Comparison of ENCODE assay signal across 17 cellular contexts in genomic region chr4:142077048-142077447, GRCh38.
A peak's percentile ranks its signal among the peaks of the same experiment; 100 is the strongest.
DNase-seq lines count a peak whose midpoint lies in the region; ATAC-seq and TF ChIP-seq lines count a peak whose summit lies in the region.
"Had no signal": no experiment of that assay in that cellular context is flagged by ENCODE, and none has a peak within 500 bp of the region (broad histone marks: within the 10 kb centered on the region; RNA-seq: fewer than 3 reads in every experiment).

No MANE protein-coding gene starts in this region.

- no peak for ATAC-seq in SK-N-SH treated with all-trans-retinoic acid at 6 μM for 48 hours
- ATAC-seq in PC-3 = peak; percentile 77
- ATAC-seq in esophagus mucosa = peak; percentile 88
- ATAC-seq in stimulated activated naive CD8-positive, alpha-beta T cell treated with anti-CD3 and anti-CD28 coated beads, Interleukin-15, amount 100 ng/mL, for 72 hours = no peak
- ATAC-seq: GM23338 had no signal

- BruUV-seq in PC-3 (replicated peaks; lab: Mats Ljungman, UMichigan) = no TSS peak

- H3K9ac ChIP-seq in SK-N-SH (no peak overlapping the region), PC-3 (ENCODE audit: low read length) (no peak overlapping the region)
- H3K9ac ChIP-seq: BLaER1 had no signal

- DNase-seq in SK-N-SH (no peak), PC-3 (no peak)
- DNase-seq in activated naive CD4-positive, alpha-beta T cell treated with Interleukin-2 at 50 U/mL for 16 hours = no peak
- no peak for DNase-seq in stimulated activated naive CD8-positive, alpha-beta T cell treated with anti-CD3 and anti-CD28 coated beads, Interleukin-15, amount 100 ng/mL, for 72 hours
- no peak for DNase-seq in activated CD8-positive, alpha-beta memory T cell treated with anti-CD3 and anti-CD28 coated beads, Interleukin-2, amount 50 U/mL, for 48 hours
- DNase-seq: 8988T; AML-193; CD4-positive, CD25-positive, alpha-beta regulatory T cell; DMS79 treated with DMSO at 0.1 percent for 48 hours; EL; GDM1; H7 had no signal

- CTCF ChIA-PET in SK-N-SH (lab: Yijun Ruan, JAX) = no interaction called here
- CTCF ChIA-PET in PC-3 (lab: Charles Lee) = no interaction called here

- H3K27ac ChIP-seq in SK-N-SH (ENCODE audit: low read depth in 2 of 2, low read length in 1 of 2) = no peak overlapping the region
- no peak overlapping the region for H3K27ac ChIP-seq in PC-3 (ENCODE audit: low read length)
- H3K27ac ChIP-seq: BLaER1 had no signal

- H3K4me1 Mint-ChIP-seq in stimulated activated naive CD8-positive, alpha-beta T cell treated with anti-CD3 and anti-CD28 coated beads, Interleukin-15, amount 100 ng/mL, for 72 hours = no peaks in the 10 kb centered on the region
- H3K4me1 Mint-ChIP-seq: GM23338 had no signal

- no peaks in the 10 kb centered on the region for H3K36me3 ChIP-seq in SK-N-SH (replicated peaks in 1 of 2; ENCODE audit: control insufficient read depth in 1 of 2, insufficient read depth in 2 of 2, low read length in 1 of 2)
- no peaks in the 10 kb centered on the region for H3K36me3 ChIP-seq in PC-3 (ENCODE audit: low read depth, low read length)
- H3K36me3 ChIP-seq: BLaER1 had no signal

- H3K9me3 Mint-ChIP-seq in stimulated activated naive CD8-positive, alpha-beta T cell treated with anti-CD3 and anti-CD28 coated beads, Interleukin-15, amount 100 ng/mL, for 72 hours = no peaks in the 10 kb centered on the region
- H3K9me3 Mint-ChIP-seq: GM23338, IgD-negative memory B cell had no signal

- H3K79me2 ChIP-seq in SK-N-SH (ENCODE audit: insufficient read depth) (no peaks in the 10 kb centered on the region), PC-3 (ENCODE audit: low read length) (no peaks in the 10 kb centered on the region)

- no peak overlapping the region for H3K27ac Mint-ChIP-seq in stimulated activated naive CD8-positive, alpha-beta T cell treated with anti-CD3 and anti-CD28 coated beads, Interleukin-15, amount 100 ng/mL, for 72 hours
- H3K27ac Mint-ChIP-seq: CD4-positive, CD25-positive, alpha-beta regulatory T cell; GM23338; IgD-negative memory B cell had no signal

- H4K20me1 ChIP-seq in SK-N-SH (ENCODE audit: insufficient read depth) = no peaks in the 10 kb centered on the region
- H4K20me1 ChIP-seq in PC-3 (ENCODE audit: low read length) = no peaks in the 10 kb centered on the region
- H4K20me1 ChIP-seq: BLaER1 had no signal

- H3K9me3 ChIP-seq in SK-N-SH (no peaks in the 10 kb centered on the region), PC-3 (ENCODE audit: low read length) (no peaks in the 10 kb centered on the region)
- H3K9me3 ChIP-seq: BLaER1 had no signal

- no peak overlapping the region for H3K4me3 Mint-ChIP-seq in stimulated activated naive CD8-positive, alpha-beta T cell treated with anti-CD3 and anti-CD28 coated beads, Interleukin-15, amount 100 ng/mL, for 72 hours
- H3K4me3 Mint-ChIP-seq: CD4-positive, CD25-positive, alpha-beta regulatory T cell; GM23338; IgD-negative memory B cell had no signal

- no peaks in the 10 kb centered on the region for H3K27me3 ChIP-seq in SK-N-SH (ENCODE audit: insufficient read depth)
- H3K27me3 ChIP-seq in PC-3 (ENCODE audit: low read length) = no peaks in the 10 kb centered on the region
- H3K27me3 ChIP-seq: BLaER1 had no signal

- H3K4me3 ChIP-seq in SK-N-SH (ENCODE audit: low read depth in 2 of 2, low read length in 1 of 2) = no peak overlapping the region
- no peak overlapping the region for H3K4me3 ChIP-seq in PC-3 (ENCODE audit: low read length)
- H3K4me3 ChIP-seq: BLaER1, GM23338 had no signal

- no peaks in the 10 kb centered on the region for H3K27me3 Mint-ChIP-seq in stimulated activated naive CD8-positive, alpha-beta T cell treated with anti-CD3 and anti-CD28 coated beads, Interleukin-15, amount 100 ng/mL, for 72 hours
- H3K27me3 Mint-ChIP-seq: CD4-positive, CD25-positive, alpha-beta regulatory T cell; IgD-negative memory B cell had no signal

- POLR2A ChIA-PET in SK-N-SH (lab: Yijun Ruan, JAX) (no interaction called here), PC-3 (lab: Charles Lee; ENCODE audit: unreplicated experiment) (no interaction called here)

- H3K4me1 ChIP-seq in SK-N-SH (ENCODE audit: control insufficient read depth in 1 of 2, insufficient read depth in 2 of 2, low read depth in 1 of 2, low read length in 1 of 2) (peaks cover 0 to 4% of the 10 kb centered on the region in 2 experiments; a peak in 1 of 4 replicates), PC-3 (ENCODE audit: insufficient read depth, low read length) (0 out of 2 replicates have a peak, but pooled peaks cover 5% of the 10 kb centered on the region)
- H3K4me1 ChIP-seq: BLaER1 had no signal

- H3K4me2 ChIP-seq in SK-N-SH = no peak overlapping the region
- no peak overlapping the region for H3K4me2 ChIP-seq in PC-3 (ENCODE audit: low read length)
- H3K4me2 ChIP-seq: BLaER1, GM23338 had no signal

- no peak for TF ChIP-seq EP300 in SK-N-SH (IDR thresholded peaks at IDR 0.05; ENCODE audit: borderline replicate concordance in 1 of 2, low read depth in 1 of 2, low read length in 1 of 2)

- TF ChIP-seq RAD21 in SK-N-SH (IDR thresholded peaks at IDR 0.05; ENCODE audit: low read length) = no peak

- WGBS in SK-N-SH (ENCODE audit: low lambda C conversion rate) = 42% methylated on average over 2 of the region's 2 CpGs

- H3F3A ChIP-seq in SK-N-SH (replicated peaks; ENCODE audit: insufficient read depth) = no peaks in the 10 kb centered on the region
- no peaks in the 10 kb centered on the region for H3F3A ChIP-seq in PC-3 (ENCODE audit: low read length, unreplicated experiment)

- TF ChIP-seq CTCF in SK-N-SH (IDR thresholded peaks at IDR 0.05) = no peak
- no peak for TF ChIP-seq CTCF in PC-3 (conservative IDR thresholded peaks at IDR 0.05; ENCODE audit: low read depth, low read length)

- H2AFZ ChIP-seq in SK-N-SH (ENCODE audit: low read depth) (no peak overlapping the region), PC-3 (ENCODE audit: low read length) (no peak overlapping the region)
- H2AFZ ChIP-seq: GM23338 had no signal

- H3K9me2 ChIP-seq in SK-N-SH = no peaks in the 10 kb centered on the region
- H3K9me2 ChIP-seq in PC-3 (replicated peaks; ENCODE audit: low read length) = no peaks in the 10 kb centered on the region

- intact Hi-C loops in PC-3 (cut with micrococcal nuclease) = no loop called here

TF ChIP-seq in SK-N-SH treated with all-trans-retinoic acid at 6 μM for 48 hours, 23 proteins besides CTCF, POLR2A, EP300 and RAD21 (continues in another document):
- TF ChIP-seq CREB5 (CRISPR knock-in tag; IDR thresholded peaks at IDR 0.05; ENCODE audit: low read depth) (no peak), ESRRG (CRISPR knock-in tag; IDR thresholded peaks at IDR 0.05) (no peak), ARNTL (CRISPR knock-in tag; IDR thresholded peaks at IDR 0.05; ENCODE audit: borderline replicate concordance, low read depth) (no peak), ZNF565 (CRISPR knock-in tag; conservative IDR thresholded peaks at IDR 0.05; ENCODE audit: low read depth) (no peak), TOX (CRISPR knock-in tag; IDR thresholded peaks at IDR 0.05; ENCODE audit: borderline replicate concordance) (peak; percentile 76), CSDC2 (CRISPR knock-in tag; IDR thresholded peaks at IDR 0.05) (no peak), ZC3H10 (CRISPR knock-in tag; IDR thresholded peaks at IDR 0.05) (peak; percentile 73), ISL1 (CRISPR knock-in tag; IDR thresholded peaks at IDR 0.05) (no peak)

TF ChIP-seq in SK-N-SH, 30 proteins besides CTCF, POLR2A, EP300 and RAD21 (continues in another document):
- no peak for TF ChIP-seq RCOR1 (IDR thresholded peaks at IDR 0.05; ENCODE audit: low read length)
- no peak; the same call in 1 of the 2 replicates for TF ChIP-seq PBX3 (IDR thresholded peaks at IDR 0.05)
- TF ChIP-seq NFIC (IDR thresholded peaks at IDR 0.05; ENCODE audit: borderline replicate concordance) = no peak
- TF ChIP-seq TEAD4 (IDR thresholded peaks at IDR 0.05; ENCODE audit: borderline replicate concordance, insufficient read depth) = no peak
- TF ChIP-seq FOXM1 (IDR thresholded peaks at IDR 0.05; ENCODE audit: low read depth) = no peak
- TF ChIP-seq CHD2 (IDR thresholded peaks at IDR 0.05; ENCODE audit: low read length, partially characterized antibody) = no peak
- TF ChIP-seq NRF1 (IDR thresholded peaks at IDR 0.05; ENCODE audit: low read depth, low read length) = no peak
- TF ChIP-seq REST (IDR thresholded peaks at IDR 0.05; ENCODE audit: low read depth, low read length) = no peak
- no peak for TF ChIP-seq TAF1 (IDR thresholded peaks at IDR 0.05; ENCODE audit: borderline replicate concordance, low read depth, low read length)
- no peak for TF ChIP-seq FOSL2 (IDR thresholded peaks at IDR 0.05; ENCODE audit: borderline replicate concordance, low read depth)
- TF ChIP-seq FOXJ3 (CRISPR knock-in tag; IDR thresholded peaks at IDR 0.05) = no peak

Comparison
In these comparisons a context has a peak if more than half of its experiments do, and no peak if none do; other contexts are left out.
1. ATAC-seq: peak in PC-3 (single experiment) and esophagus mucosa (single experiment); none in SK-N-SH treated with all-trans-retinoic acid at 6 μM for 48 hours (single experiment) and stimulated activated naive CD8-positive, alpha-beta T cell treated with anti-CD3 and anti-CD28 coated beads, Interleukin-15, amount 100 ng/mL, for 72 hours (single experiment).